Comparison of ENCODE assay signal across 14 cellular contexts in the genomic region with DNA sequence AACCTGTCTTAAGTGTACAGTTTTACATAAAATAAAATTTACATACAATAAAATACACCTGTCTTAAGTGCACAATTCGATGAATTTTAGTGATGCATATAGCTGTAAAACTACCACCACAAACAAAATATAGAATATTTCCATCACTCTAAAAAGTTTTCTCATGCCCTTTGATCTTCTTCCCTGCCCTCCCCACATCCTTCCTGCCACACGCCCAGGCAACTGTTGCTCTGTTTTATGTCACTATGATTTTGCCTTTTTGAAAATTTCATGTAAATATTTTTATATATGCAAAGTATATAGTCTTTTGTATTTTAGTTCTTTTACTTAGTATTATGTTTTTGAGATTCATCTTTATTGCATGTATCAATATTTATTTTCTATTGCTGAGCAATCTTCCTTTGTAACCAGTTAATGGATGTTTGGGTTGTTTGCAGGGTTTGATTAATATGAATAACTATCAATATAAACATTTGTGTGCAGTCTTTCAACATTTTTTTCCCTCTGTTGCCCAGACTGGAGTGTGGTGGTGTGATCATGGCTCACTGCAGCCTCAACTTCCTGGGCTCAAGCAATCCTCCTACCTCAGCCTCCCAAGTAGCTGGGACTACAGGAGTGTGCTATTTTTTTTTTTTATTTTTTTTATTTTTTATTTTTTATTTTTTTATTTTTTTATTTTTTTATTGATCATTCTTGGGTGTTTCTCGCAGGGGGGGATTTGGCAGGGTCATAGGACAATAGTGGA.
A peak's percentile ranks its signal among the peaks of the same experiment; 100 is the strongest.
DNase-seq lines count a peak whose midpoint lies in the region; ATAC-seq lines count a peak whose summit lies in the region.
"Had no signal": no experiment of that assay in that cellular context is flagged by ENCODE, and none has a peak within 500 bp of the region (broad histone marks: within the 10 kb centered on the region; RNA-seq: fewer than 3 reads in every experiment).

No MANE protein-coding gene starts in this region.

- ATAC-seq in stimulated activated naive CD8-positive, alpha-beta T cell treated with anti-CD3 and anti-CD28 coated beads, Interleukin-15, amount 100 ng/mL, for 72 hours = peak; percentile 94
- ATAC-seq in HG02981 (IDR thresholded peaks at IDR 0.05; ENCODE audit: unreplicated experiment) = no peak
- ATAC-seq: A549, PC-3, right cardiac atrium had no signal

- H3K27me3 Mint-ChIP-seq in stimulated activated naive CD8-positive, alpha-beta T cell treated with anti-CD3 and anti-CD28 coated beads, Interleukin-15, amount 100 ng/mL, for 72 hours = no peaks in the 10 kb centered on the region

- peak overlapping the region in 1 of 2 donors; percentile 74 for H3K27ac Mint-ChIP-seq in stimulated activated naive CD8-positive, alpha-beta T cell treated with anti-CD3 and anti-CD28 coated beads, Interleukin-15, amount 100 ng/mL, for 72 hours
- H3K27ac Mint-ChIP-seq: HFFc6 had no signal

- DNase-seq in activated T-cell treated with anti-CD3 and anti-CD28 coated beads for 1 hour (ENCODE audit: low read depth) (peak; percentile 37), GOT3 (lab: John Stamatoyannopoulos, UW) (no peak), NCI-H1436 treated with DMSO at 0.1 percent for 48 hours (lab: John Stamatoyannopoulos, UW) (no peak)
- DNase-seq in activated T-cell treated with anti-CD3 and anti-CD28 coated beads, Interleukin-2, amount 50 U/mL, for 48 hours = no peak
- DNase-seq in activated CD4-positive, alpha-beta T cell treated with anti-CD3 and anti-CD28 coated beads, Interleukin-2, amount 50 U/mL, for 4 hours = peak; percentile 48 to 51
- peak; percentile 58 for DNase-seq in effector CD8-positive, alpha-beta T cell (lab: John Stamatoyannopoulos, UW)
- peak in 1 of 2 donors; percentile 48 for DNase-seq in stimulated activated naive CD8-positive, alpha-beta T cell treated with anti-CD3 and anti-CD28 coated beads, Interleukin-15, amount 100 ng/mL, for 72 hours
- DNase-seq: HFFc6, hippocampal formation, NCI-H1694 treated with DMSO at 0.1 percent for 48 hours, PC-3, right cardiac atrium had no signal

- H3K4me1 Mint-ChIP-seq in stimulated activated naive CD8-positive, alpha-beta T cell treated with anti-CD3 and anti-CD28 coated beads, Interleukin-15, amount 100 ng/mL, for 72 hours = peaks cover 31% of the 10 kb centered on the region

- peak overlapping the region; percentile 42 to 51 for H3K4me3 Mint-ChIP-seq in stimulated activated naive CD8-positive, alpha-beta T cell treated with anti-CD3 and anti-CD28 coated beads, Interleukin-15, amount 100 ng/mL, for 72 hours
- H3K4me3 Mint-ChIP-seq: HFFc6 had no signal

- H3K9me3 Mint-ChIP-seq in stimulated activated naive CD8-positive, alpha-beta T cell treated with anti-CD3 and anti-CD28 coated beads, Interleukin-15, amount 100 ng/mL, for 72 hours = peaks cover 3 to 6% of the 10 kb centered on the region in 2 donors
- H3K9me3 Mint-ChIP-seq: HFFc6 had no signal

Comparison
In these comparisons a context has a peak if more than half of its experiments do, and no peak if none do; other contexts are left out.
1. DNase-seq: peak in activated T-cell treated with anti-CD3 and anti-CD28 coated beads for 1 hour (single experiment), activated CD4-positive, alpha-beta T cell treated with anti-CD3 and anti-CD28 coated beads, Interleukin-2, amount 50 U/mL, for 4 hours (2 of 2) and effector CD8-positive, alpha-beta T cell (single experiment); none in activated T-cell treated with anti-CD3 and anti-CD28 coated beads, Interleukin-2, amount 50 U/mL, for 48 hours (0 of 2), GOT3 (single experiment) and NCI-H1436 treated with DMSO at 0.1 percent for 48 hours (single experiment).